12 cellular contexts compared by ENCODE assay signal in genomic region chrX:150202641-150203248, GRCh38.
A peak's percentile ranks its signal among the peaks of the same experiment; 100 is the strongest.
DNase-seq lines count a peak whose midpoint lies in the region; ATAC-seq, FAIRE-seq and TF ChIP-seq lines count a peak whose summit lies in the region.
"Had no signal": no experiment of that assay in that cellular context is flagged by ENCODE, and none has a peak within 500 bp of the region (broad histone marks: within the 10 kb centered on the region; RNA-seq: fewer than 3 reads in every experiment).

No MANE protein-coding gene starts in this region.

- H3K27me3 ChIP-seq in heart left ventricle: peaks cover 0 to 7% (median 0%) of the 10 kb centered on the region in 9 donors
- H3K27me3 ChIP-seq in brain microvascular endothelial cell (replicated peaks): no peaks in the 10 kb centered on the region
- H3K27me3 ChIP-seq in upper lobe of right lung: no peaks in the 10 kb centered on the region

- no peak overlapping the region for H3K4me3 ChIP-seq in heart left ventricle
- H3K4me3 ChIP-seq in brain microvascular endothelial cell (ENCODE audit: low read depth, low read length): no peak overlapping the region
- H3K4me3 ChIP-seq in upper lobe of right lung: no peak overlapping the region
- H3K4me3 ChIP-seq: lung had no signal

- DNase-seq in heart left ventricle (no peak), Right ventricle myocardium inferior (ENCODE audit: missing footprints) (no peak), brain microvascular endothelial cell (peak; percentile 50), hepatic stellate cell (ENCODE audit: low spot score) (peak; percentile 24), upper lobe of right lung (no peak), frontal cortex (ENCODE audit: low spot score in 2 of 2) (no peak), NCI-H1048 (lab: John Stamatoyannopoulos, UW) (no peak), SHP77 (lab: John Stamatoyannopoulos, UW) (no peak)
- DNase-seq: NCI-H1930; posterior cingulate gyrus; stimulated activated CD4-positive, alpha-beta T cell treated with anti-CD3 and anti-CD28 coated beads, Interleukin-4, amount 100 ng/mL, for 24 hours had no signal

- FAIRE-seq in frontal cortex (lab: Jason Lieb, UNC): no peak

- no peaks in the 10 kb centered on the region for H3K36me3 ChIP-seq in heart left ventricle
- H3K36me3 ChIP-seq in brain microvascular endothelial cell (replicated peaks): no peaks in the 10 kb centered on the region
- no peaks in the 10 kb centered on the region for H3K36me3 ChIP-seq in upper lobe of right lung

- intact Hi-C loops in heart left ventricle (cut with DNase I): loop anchor here in 5 of 10 donors (5.0 to 10.0 kb wide), 5 partner anchors 162 to 272 kb away; partner anchors contain the start of gene MAMLD1 (in 1 of the 5)
- intact Hi-C loops in Right ventricle myocardium inferior (cut with DNase I): loop anchor here (10.0 kb wide), 1 partner anchor 248 kb away; no protein-coding TSS in a partner anchor
- intact Hi-C loops in upper lobe of right lung (cut with DNase I): no loop called here

- H3K27ac ChIP-seq in heart left ventricle (peak overlapping the region in 1 of 12 donors; percentile 51), brain microvascular endothelial cell (no peak overlapping the region), upper lobe of right lung (no peak overlapping the region)

- peaks cover 0 to 4% (median 0%) of the 10 kb centered on the region in 12 donors for H3K4me1 ChIP-seq in heart left ventricle
- no peaks in the 10 kb centered on the region for H3K4me1 ChIP-seq in upper lobe of right lung

- 63 to 75% (median 67%) methylated on average over 11 of the region's 11 CpGs for WGBS in heart left ventricle, 4 donors

- no peak for TF ChIP-seq POLR2A in heart left ventricle (IDR thresholded peaks at IDR 0.05)

- no peaks in the 10 kb centered on the region for H3K9me3 ChIP-seq in heart left ventricle
- no peaks in the 10 kb centered on the region for H3K9me3 ChIP-seq in upper lobe of right lung

- ATAC-seq in heart left ventricle (peak in 3 of 4 donors; percentile 20 to 54 (median 44)), Right ventricle myocardium inferior (no peak), upper lobe of right lung (peak; percentile 79)

- TF ChIP-seq CTCF in heart left ventricle (IDR thresholded peaks at IDR 0.05) (no peak), brain microvascular endothelial cell (IDR thresholded peaks at IDR 0.05; ENCODE audit: low read depth, low read length, missing control alignments) (no peak), upper lobe of right lung (IDR thresholded peaks at IDR 0.05) (no peak)

- in situ Hi-C loops in brain microvascular endothelial cell (cut with HindIII; ENCODE audit: low pct_ligation_motif_present, low sequenced_read_pairs): no loop called here

Comparison
In these comparisons a context has a peak if more than half of its experiments do, and no peak if none do; other contexts are left out.
1. DNase-seq: peak in brain microvascular endothelial cell (single experiment) and hepatic stellate cell (single experiment); none in heart left ventricle (0 of 5), Right ventricle myocardium inferior (single experiment), upper lobe of right lung (single experiment), frontal cortex (0 of 2), NCI-H1048 (single experiment) and SHP77 (0 of 2).